In the genomic region with DNA sequence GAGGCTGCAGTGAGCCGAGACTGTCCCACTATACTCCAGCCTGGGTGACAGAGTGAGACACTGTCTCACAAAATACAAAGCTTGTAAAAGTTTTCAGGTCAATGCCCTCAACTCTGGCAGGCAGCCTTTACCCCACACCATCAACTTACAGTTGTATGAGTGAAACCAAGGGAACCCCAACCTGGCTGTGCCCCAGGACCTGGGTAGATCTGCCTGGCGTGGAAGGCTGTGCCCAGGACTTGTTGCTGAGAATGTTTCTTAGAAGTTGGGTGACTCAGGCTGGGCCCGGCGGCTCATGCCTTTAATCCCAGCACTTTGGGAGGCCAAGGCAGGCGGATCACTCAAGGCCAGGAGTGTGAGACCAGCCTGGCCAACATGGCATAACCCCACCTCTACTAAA, we compare ENCODE assay signal across 2 cellular contexts.
A peak's percentile ranks its signal among the peaks of the same experiment; 100 is the strongest.
TF ChIP-seq lines count a peak whose summit lies in the region.

No MANE protein-coding gene starts in this region.

TF ChIP-seq in liver, 16 proteins besides CTCF, POLR2A, EP300 and RAD21:
- TF ChIP-seq TAF1 (conservative IDR thresholded peaks at IDR 0.05) (no peak), HNF4A (conservative IDR thresholded peaks at IDR 0.05) (peak in 1 of 2 donors; percentile 13), GABPA (IDR thresholded peaks at IDR 0.05 in 1 of 2, conservative IDR thresholded peaks at IDR 0.05 in 1 of 2) (no peak), HNF4G (IDR thresholded peaks at IDR 0.05) (no peak), SP1 (IDR thresholded peaks at IDR 0.05) (peak; percentile 9), NR2F2 (IDR thresholded peaks at IDR 0.05) (no peak), JUND (IDR thresholded peaks at IDR 0.05) (no peak), FOXA2 (IDR thresholded peaks at IDR 0.05) (no peak), FOXA1 (IDR thresholded peaks at IDR 0.05) (no peak), RXRA (IDR thresholded peaks at IDR 0.05) (peak; percentile 50 to 60), YY1 (IDR thresholded peaks at IDR 0.05) (no peak), EGR1 (IDR thresholded peaks at IDR 0.05; ENCODE audit: low read depth in 2 of 2) (no peak)
- TF ChIP-seq, protein P1, sequence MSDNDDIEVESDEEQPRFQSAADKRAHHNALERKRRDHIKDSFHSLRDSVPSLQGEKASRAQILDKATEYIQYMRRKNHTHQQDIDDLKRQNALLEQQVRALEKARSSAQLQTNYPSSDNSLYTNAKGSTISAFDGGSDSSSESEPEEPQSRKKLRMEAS (IDR thresholded peaks at IDR 0.05), result no peak
- TF ChIP-seq, protein P2, sequence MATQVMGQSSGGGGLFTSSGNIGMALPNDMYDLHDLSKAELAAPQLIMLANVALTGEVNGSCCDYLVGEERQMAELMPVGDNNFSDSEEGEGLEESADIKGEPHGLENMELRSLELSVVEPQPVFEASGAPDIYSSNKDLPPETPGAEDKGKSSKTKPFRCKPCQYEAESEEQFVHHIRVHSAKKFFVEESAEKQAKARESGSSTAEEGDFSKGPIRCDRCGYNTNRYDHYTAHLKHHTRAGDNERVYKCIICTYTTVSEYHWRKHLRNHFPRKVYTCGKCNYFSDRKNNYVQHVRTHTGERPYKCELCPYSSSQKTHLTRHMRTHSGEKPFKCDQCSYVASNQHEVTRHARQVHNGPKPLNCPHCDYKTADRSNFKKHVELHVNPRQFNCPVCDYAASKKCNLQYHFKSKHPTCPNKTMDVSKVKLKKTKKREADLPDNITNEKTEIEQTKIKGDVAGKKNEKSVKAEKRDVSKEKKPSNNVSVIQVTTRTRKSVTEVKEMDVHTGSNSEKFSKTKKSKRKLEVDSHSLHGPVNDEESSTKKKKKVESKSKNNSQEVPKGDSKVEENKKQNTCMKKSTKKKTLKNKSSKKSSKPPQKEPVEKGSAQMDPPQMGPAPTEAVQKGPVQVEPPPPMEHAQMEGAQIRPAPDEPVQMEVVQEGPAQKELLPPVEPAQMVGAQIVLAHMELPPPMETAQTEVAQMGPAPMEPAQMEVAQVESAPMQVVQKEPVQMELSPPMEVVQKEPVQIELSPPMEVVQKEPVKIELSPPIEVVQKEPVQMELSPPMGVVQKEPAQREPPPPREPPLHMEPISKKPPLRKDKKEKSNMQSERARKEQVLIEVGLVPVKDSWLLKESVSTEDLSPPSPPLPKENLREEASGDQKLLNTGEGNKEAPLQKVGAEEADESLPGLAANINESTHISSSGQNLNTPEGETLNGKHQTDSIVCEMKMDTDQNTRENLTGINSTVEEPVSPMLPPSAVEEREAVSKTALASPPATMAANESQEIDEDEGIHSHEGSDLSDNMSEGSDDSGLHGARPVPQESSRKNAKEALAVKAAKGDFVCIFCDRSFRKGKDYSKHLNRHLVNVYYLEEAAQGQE (IDR thresholded peaks at IDR 0.05), result no peak
- TF ChIP-seq, protein P3, sequence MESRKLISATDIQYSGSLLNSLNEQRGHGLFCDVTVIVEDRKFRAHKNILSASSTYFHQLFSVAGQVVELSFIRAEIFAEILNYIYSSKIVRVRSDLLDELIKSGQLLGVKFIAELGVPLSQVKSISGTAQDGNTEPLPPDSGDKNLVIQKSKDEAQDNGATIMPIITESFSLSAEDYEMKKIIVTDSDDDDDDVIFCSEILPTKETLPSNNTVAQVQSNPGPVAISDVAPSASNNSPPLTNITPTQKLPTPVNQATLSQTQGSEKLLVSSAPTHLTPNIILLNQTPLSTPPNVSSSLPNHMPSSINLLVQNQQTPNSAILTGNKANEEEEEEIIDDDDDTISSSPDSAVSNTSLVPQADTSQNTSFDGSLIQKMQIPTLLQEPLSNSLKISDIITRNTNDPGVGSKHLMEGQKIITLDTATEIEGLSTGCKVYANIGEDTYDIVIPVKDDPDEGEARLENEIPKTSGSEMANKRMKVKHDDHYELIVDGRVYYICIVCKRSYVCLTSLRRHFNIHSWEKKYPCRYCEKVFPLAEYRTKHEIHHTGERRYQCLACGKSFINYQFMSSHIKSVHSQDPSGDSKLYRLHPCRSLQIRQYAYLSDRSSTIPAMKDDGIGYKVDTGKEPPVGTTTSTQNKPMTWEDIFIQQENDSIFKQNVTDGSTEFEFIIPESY (IDR thresholded peaks at IDR 0.05), result no peak
- TF ChIP-seq, protein P4, sequence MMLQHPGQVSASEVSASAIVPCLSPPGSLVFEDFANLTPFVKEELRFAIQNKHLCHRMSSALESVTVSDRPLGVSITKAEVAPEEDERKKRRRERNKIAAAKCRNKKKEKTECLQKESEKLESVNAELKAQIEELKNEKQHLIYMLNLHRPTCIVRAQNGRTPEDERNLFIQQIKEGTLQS (IDR thresholded peaks at IDR 0.05), result no peak
TF ChIP-seq in liver: peak in this region for 3.

TF ChIP-seq in HepG2, 621 proteins besides CTCF, POLR2A, EP300 and RAD21 (continues in another document):
- TF ChIP-seq, protein P5, sequence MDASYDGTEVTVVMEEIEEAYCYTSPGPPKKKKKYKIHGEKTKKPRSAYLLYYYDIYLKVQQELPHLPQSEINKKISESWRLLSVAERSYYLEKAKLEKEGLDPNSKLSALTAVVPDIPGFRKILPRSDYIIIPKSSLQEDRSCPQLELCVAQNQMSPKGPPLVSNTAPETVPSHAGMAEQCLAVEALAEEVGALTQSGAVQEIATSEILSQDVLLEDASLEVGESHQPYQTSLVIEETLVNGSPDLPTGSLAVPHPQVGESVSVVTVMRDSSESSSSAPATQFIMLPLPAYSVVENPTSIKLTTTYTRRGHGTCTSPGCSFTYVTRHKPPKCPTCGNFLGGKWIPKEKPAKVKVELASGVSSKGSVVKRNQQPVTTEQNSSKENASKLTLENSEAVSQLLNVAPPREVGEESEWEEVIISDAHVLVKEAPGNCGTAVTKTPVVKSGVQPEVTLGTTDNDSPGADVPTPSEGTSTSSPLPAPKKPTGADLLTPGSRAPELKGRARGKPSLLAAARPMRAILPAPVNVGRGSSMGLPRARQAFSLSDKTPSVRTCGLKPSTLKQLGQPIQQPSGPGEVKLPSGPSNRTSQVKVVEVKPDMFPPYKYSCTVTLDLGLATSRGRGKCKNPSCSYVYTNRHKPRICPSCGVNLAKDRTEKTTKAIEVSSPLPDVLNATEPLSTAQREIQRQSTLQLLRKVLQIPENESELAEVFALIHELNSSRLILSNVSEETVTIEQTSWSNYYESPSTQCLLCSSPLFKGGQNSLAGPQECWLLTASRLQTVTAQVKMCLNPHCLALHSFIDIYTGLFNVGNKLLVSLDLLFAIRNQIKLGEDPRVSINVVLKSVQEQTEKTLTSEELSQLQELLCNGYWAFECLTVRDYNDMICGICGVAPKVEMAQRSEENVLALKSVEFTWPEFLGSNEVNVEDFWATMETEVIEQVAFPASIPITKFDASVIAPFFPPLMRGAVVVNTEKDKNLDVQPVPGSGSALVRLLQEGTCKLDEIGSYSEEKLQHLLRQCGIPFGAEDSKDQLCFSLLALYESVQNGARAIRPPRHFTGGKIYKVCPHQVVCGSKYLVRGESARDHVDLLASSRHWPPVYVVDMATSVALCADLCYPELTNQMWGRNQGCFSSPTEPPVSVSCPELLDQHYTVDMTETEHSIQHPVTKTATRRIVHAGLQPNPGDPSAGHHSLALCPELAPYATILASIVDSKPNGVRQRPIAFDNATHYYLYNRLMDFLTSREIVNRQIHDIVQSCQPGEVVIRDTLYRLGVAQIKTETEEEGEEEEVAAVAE (CRISPR knock-in tag; IDR thresholded peaks at IDR 0.05; ENCODE audit: borderline replicate concordance), result no peak
- no peak for TF ChIP-seq ZNF101 (CRISPR knock-in tag; IDR thresholded peaks at IDR 0.05; ENCODE audit: borderline replicate concordance, low read depth)
- TF ChIP-seq, protein P6, sequence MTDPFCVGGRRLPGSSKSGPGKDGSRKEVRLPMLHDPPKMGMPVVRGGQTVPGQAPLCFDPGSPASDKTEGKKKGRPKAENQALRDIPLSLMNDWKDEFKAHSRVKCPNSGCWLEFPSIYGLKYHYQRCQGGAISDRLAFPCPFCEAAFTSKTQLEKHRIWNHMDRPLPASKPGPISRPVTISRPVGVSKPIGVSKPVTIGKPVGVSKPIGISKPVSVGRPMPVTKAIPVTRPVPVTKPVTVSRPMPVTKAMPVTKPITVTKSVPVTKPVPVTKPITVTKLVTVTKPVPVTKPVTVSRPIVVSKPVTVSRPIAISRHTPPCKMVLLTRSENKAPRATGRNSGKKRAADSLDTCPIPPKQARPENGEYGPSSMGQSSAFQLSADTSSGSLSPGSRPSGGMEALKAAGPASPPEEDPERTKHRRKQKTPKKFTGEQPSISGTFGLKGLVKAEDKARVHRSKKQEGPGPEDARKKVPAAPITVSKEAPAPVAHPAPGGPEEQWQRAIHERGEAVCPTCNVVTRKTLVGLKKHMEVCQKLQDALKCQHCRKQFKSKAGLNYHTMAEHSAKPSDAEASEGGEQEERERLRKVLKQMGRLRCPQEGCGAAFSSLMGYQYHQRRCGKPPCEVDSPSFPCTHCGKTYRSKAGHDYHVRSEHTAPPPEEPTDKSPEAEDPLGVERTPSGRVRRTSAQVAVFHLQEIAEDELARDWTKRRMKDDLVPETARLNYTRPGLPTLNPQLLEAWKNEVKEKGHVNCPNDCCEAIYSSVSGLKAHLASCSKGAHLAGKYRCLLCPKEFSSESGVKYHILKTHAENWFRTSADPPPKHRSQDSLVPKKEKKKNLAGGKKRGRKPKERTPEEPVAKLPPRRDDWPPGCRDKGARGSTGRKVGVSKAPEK (CRISPR knock-in tag; IDR thresholded peaks at IDR 0.05; ENCODE audit: borderline replicate concordance), result no peak
- no peak for TF ChIP-seq SATB2 (CRISPR knock-in tag; IDR thresholded peaks at IDR 0.05)
- no peak for TF ChIP-seq ZFAT (CRISPR knock-in tag; conservative IDR thresholded peaks at IDR 0.05)
- TF ChIP-seq, protein P7, sequence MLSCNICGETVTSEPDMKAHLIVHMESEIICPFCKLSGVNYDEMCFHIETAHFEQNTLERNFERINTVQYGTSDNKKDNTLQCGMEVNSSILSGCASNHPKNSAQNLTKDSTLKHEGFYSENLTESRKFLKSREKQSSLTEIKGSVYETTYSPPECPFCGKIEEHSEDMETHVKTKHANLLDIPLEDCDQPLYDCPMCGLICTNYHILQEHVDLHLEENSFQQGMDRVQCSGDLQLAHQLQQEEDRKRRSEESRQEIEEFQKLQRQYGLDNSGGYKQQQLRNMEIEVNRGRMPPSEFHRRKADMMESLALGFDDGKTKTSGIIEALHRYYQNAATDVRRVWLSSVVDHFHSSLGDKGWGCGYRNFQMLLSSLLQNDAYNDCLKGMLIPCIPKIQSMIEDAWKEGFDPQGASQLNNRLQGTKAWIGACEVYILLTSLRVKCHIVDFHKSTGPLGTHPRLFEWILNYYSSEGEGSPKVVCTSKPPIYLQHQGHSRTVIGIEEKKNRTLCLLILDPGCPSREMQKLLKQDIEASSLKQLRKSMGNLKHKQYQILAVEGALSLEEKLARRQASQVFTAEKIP (CRISPR knock-in tag; IDR thresholded peaks at IDR 0.05; ENCODE audit: borderline replicate concordance), result no peak
- TF ChIP-seq NR2C2 (CRISPR knock-in tag; IDR thresholded peaks at IDR 0.05; ENCODE audit: borderline replicate concordance), result no peak
- TF ChIP-seq HIVEP1 (CRISPR knock-in tag; IDR thresholded peaks at IDR 0.05), result no peak
- TF ChIP-seq ZNF773 (CRISPR knock-in tag; IDR thresholded peaks at IDR 0.05; ENCODE audit: borderline replicate concordance), result no peak
- TF ChIP-seq, protein P8, sequence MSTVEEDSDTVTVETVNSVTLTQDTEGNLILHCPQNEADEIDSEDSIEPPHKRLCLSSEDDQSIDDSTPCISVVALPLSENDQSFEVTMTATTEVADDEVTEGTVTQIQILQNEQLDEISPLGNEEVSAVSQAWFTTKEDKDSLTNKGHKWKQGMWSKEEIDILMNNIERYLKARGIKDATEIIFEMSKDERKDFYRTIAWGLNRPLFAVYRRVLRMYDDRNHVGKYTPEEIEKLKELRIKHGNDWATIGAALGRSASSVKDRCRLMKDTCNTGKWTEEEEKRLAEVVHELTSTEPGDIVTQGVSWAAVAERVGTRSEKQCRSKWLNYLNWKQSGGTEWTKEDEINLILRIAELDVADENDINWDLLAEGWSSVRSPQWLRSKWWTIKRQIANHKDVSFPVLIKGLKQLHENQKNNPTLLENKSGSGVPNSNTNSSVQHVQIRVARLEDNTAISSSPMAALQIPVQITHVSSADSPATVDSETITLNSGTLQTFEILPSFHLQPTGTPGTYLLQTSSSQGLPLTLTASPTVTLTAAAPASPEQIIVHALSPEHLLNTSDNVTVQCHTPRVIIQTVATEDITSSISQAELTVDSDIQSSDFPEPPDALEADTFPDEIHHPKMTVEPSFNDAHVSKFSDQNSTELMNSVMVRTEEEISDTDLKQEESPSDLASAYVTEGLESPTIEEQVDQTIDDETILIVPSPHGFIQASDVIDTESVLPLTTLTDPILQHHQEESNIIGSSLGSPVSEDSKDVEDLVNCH (CRISPR knock-in tag; IDR thresholded peaks at IDR 0.05), result no peak
- TF ChIP-seq, protein P9, sequence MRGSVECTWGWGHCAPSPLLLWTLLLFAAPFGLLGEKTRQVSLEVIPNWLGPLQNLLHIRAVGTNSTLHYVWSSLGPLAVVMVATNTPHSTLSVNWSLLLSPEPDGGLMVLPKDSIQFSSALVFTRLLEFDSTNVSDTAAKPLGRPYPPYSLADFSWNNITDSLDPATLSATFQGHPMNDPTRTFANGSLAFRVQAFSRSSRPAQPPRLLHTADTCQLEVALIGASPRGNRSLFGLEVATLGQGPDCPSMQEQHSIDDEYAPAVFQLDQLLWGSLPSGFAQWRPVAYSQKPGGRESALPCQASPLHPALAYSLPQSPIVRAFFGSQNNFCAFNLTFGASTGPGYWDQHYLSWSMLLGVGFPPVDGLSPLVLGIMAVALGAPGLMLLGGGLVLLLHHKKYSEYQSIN (CRISPR knock-in tag; IDR thresholded peaks at IDR 0.05; ENCODE audit: borderline replicate concordance), result no peak
- TF ChIP-seq RNF2 (conservative IDR thresholded peaks at IDR 0.05; ENCODE audit: low read depth), result no peak
- no peak for TF ChIP-seq ZNF446 (CRISPR knock-in tag; IDR thresholded peaks at IDR 0.05)
- TF ChIP-seq, protein P10, sequence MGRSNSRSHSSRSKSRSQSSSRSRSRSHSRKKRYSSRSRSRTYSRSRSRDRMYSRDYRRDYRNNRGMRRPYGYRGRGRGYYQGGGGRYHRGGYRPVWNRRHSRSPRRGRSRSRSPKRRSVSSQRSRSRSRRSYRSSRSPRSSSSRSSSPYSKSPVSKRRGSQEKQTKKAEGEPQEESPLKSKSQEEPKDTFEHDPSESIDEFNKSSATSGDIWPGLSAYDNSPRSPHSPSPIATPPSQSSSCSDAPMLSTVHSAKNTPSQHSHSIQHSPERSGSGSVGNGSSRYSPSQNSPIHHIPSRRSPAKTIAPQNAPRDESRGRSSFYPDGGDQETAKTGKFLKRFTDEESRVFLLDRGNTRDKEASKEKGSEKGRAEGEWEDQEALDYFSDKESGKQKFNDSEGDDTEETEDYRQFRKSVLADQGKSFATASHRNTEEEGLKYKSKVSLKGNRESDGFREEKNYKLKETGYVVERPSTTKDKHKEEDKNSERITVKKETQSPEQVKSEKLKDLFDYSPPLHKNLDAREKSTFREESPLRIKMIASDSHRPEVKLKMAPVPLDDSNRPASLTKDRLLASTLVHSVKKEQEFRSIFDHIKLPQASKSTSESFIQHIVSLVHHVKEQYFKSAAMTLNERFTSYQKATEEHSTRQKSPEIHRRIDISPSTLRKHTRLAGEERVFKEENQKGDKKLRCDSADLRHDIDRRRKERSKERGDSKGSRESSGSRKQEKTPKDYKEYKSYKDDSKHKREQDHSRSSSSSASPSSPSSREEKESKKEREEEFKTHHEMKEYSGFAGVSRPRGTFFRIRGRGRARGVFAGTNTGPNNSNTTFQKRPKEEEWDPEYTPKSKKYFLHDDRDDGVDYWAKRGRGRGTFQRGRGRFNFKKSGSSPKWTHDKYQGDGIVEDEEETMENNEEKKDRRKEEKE (IDR thresholded peaks at IDR 0.05), result no peak
- no peak for TF ChIP-seq RORA (CRISPR knock-in tag; IDR thresholded peaks at IDR 0.05)
- TF ChIP-seq ZNF616 (CRISPR knock-in tag; IDR thresholded peaks at IDR 0.05; ENCODE audit: low read depth), result no peak
- TF ChIP-seq TBL1XR1 (IDR thresholded peaks at IDR 0.05; ENCODE audit: borderline replicate concordance, low read length, partially characterized antibody), result no peak
- no peak for TF ChIP-seq ZKSCAN1 (IDR thresholded peaks at IDR 0.05; ENCODE audit: low read length)
